ENCODE assay signal across 12 cellular contexts in genomic region chr5:308672-309271, GRCh38. TPM values are rescaled to one million over a fixed set of nuclear protein-coding genes. Genes with fewer than 3 reads are reported as not detected.
DNase-seq lines count a peak whose midpoint lies in the region; ATAC-seq, FAIRE-seq and TF ChIP-seq lines count a peak whose summit lies in the region.
"Had no signal": no experiment of that assay in that cellular context is flagged by ENCODE, and none has a peak within 500 bp of the region (broad histone marks: within the 10 kb centered on the region; RNA-seq: fewer than 3 reads in every experiment).

No MANE protein-coding gene starts in this region.

- peak; percentile 53 for TF ChIP-seq CTCF in osteoblast (IDR thresholded peaks at IDR 0.05; ENCODE audit: extremely low read depth, low read depth, low read length)

- no peak overlapping the region for H3K4me3 ChIP-seq in osteoblast (ENCODE audit: insufficient read depth, low read length)
- H3K4me3 ChIP-seq: lower lobe of right lung had no signal

- H3K36me3 ChIP-seq in osteoblast (ENCODE audit: insufficient read depth, low read length): peaks cover 14% of the 10 kb centered on the region

- peak; percentile 95 for FAIRE-seq in HTR-8/SVneo (lab: Jason Lieb, UNC)

- no peak for ATAC-seq in HG02981 (IDR thresholded peaks at IDR 0.05; ENCODE audit: unreplicated experiment)
- ATAC-seq in esophagus mucosa: no peak
- no peak for ATAC-seq in HG03457 (IDR thresholded peaks at IDR 0.05; ENCODE audit: unreplicated experiment)
- ATAC-seq: activated T-cell treated with anti-CD3 and anti-CD28 coated beads, Interleukin-2, amount 50 U/mL, for 4 hours; T-cell had no signal

- peaks cover 14% of the 10 kb centered on the region for H3K4me1 ChIP-seq in osteoblast (ENCODE audit: insufficient read depth, low read length)
- H3K4me1 ChIP-seq: lower lobe of right lung had no signal

- peak; percentile 54 for DNase-seq in ELF-1 (ENCODE audit: low read depth, low spot score)
- no peak for DNase-seq in HTR-8/SVneo (ENCODE audit: insufficient read length, low spot score)
- DNase-seq in dermis blood vessel endothelial cell: peak; percentile 43
- DNase-seq in osteoblast (ENCODE audit: insufficient read length, low spot score, missing footprints): peak; percentile 95
- DNase-seq in NCI-H446 (lab: John Stamatoyannopoulos, UW): no peak
- DNase-seq: activated T-cell treated with anti-CD3 and anti-CD28 coated beads, Interleukin-2, amount 50 U/mL, for 4 hours; lower lobe of right lung; NCI-H2081 had no signal

- no peak overlapping the region for H3K4me2 ChIP-seq in osteoblast (ENCODE audit: insufficient read depth, low read length)

- H4K20me1 ChIP-seq in osteoblast (ENCODE audit: insufficient read depth, low read length): peaks cover 34% of the 10 kb centered on the region

- H3K79me2 ChIP-seq in osteoblast (ENCODE audit: insufficient read depth, low read length): peaks cover 44% of the 10 kb centered on the region

- no peaks in the 10 kb centered on the region for H3K27me3 ChIP-seq in osteoblast (ENCODE audit: insufficient read depth, low read length)

- H2AFZ ChIP-seq in osteoblast (ENCODE audit: low read length): no peak overlapping the region

- no peaks in the 10 kb centered on the region for H3K9me3 ChIP-seq in osteoblast (ENCODE audit: low read depth, low read length)
- H3K9me3 ChIP-seq: lower lobe of right lung had no signal

- peak overlapping the region; percentile 25 for H3K27ac ChIP-seq in osteoblast (ENCODE audit: low read depth, low read length)
- H3K27ac ChIP-seq: lower lobe of right lung had no signal

RNA-seq across cellular contexts. Expression of gene AHRR, which starts 12.7 kb away (rescaled TPM):
- total RNA-seq in dermis blood vessel endothelial cell (7.4 and 13.4 TPM in 2 replicates), osteoblast (52.2 and 54.6 TPM in 2 replicates), esophagus mucosa (1.1 TPM)

RNA-seq across cellular contexts. Expression of gene PDCD6, which starts 37.3 kb away (rescaled TPM):
- total RNA-seq in dermis blood vessel endothelial cell: 98.2 and 131 TPM in 2 replicates
- 60.1 and 71.3 TPM in 2 replicates for total RNA-seq in osteoblast
- total RNA-seq in esophagus mucosa: 96.8 TPM

Comparison
In these comparisons a context has a peak if more than half of its experiments do, and no peak if none do; other contexts are left out.
1. DNase-seq: peak in ELF-1 (single experiment), dermis blood vessel endothelial cell (single experiment) and osteoblast (single experiment); none in HTR-8/SVneo (single experiment) and NCI-H446 (0 of 2).